22 cellular contexts compared by ENCODE assay signal in the genomic region with DNA sequence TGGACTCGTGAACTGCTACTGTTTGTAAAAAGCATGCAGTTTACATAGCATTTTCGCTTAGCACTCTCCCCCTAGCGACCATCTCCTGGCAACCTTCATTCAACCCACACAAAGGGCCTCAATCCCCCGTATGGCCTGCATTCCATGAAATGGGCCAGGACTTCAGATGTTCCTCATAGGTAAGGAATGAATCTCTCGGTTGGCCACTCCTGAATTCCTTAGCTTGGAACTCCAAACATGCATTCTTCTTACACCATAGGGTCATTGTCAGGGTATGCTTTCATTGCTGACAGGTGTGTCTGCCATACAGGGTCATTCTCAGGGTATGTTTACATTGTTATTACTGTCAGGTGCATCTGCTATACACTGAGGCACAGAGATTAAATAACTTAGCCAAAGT.
DNase-seq lines count a peak whose midpoint lies in the region; ATAC-seq and TF ChIP-seq lines count a peak whose summit lies in the region.
"Had no signal": no experiment of that assay in that cellular context is flagged by ENCODE, and none has a peak within 500 bp of the region (broad histone marks: within the 10 kb centered on the region; RNA-seq: fewer than 3 reads in every experiment).

No MANE protein-coding gene starts in this region.

- H3K4me3 ChIP-seq in mammary epithelial cell (replicated peaks in 1 of 3; ENCODE audit: insufficient read depth in 1 of 3, low read depth in 2 of 3, low read length in 3 of 3), result no peak overlapping the region
- H3K4me3 ChIP-seq: K562 had no signal

- BruUV-seq in mammary epithelial cell (replicated peaks; lab: Mats Ljungman, UMichigan) (no TSS peak), MCF 10A (replicated peaks; lab: Mats Ljungman, UMichigan) (no TSS peak)

- CTCF ChIA-PET in mammary epithelial cell (lab: Charles Lee; ENCODE audit: low non-redundant PET) (interaction anchor here (0.6 kb wide), 1 partner anchor 210 kb away, joined by 4 read pairs; a partner anchor contains a TSS), MCF 10A (lab: Yijun Ruan, JAX) (interaction anchor here (0.6 to 1.3 kb wide), 5 partner anchors 8 to 1199 kb away, joined by 3 read pairs; no protein-coding TSS in a partner anchor), RWPE1 (lab: Yijun Ruan, JAX) (interaction anchor here (0.6 kb wide), 1 partner anchor 864 kb away, joined by 3 read pairs; no protein-coding TSS in a partner anchor)

- peaks cover 30% of the 10 kb centered on the region for H3K4me1 ChIP-seq in mammary epithelial cell (ENCODE audit: insufficient read depth, low read length)

- H3K36me3 ChIP-seq in mammary epithelial cell (ENCODE audit: insufficient read depth, low read length), result no peaks in the 10 kb centered on the region

- no peaks in the 10 kb centered on the region for H3K36me3 Mint-ChIP-seq in MCF 10A (ENCODE audit: insufficient read depth, unreplicated experiment)
- H3K36me3 Mint-ChIP-seq: activated naive CD4-positive, alpha-beta T cell treated with anti-CD3 and anti-CD28 coated beads, Interleukin-2, amount 10 ng/mL, durations not matched to agents 7 days and 5 days; CD4-positive, CD25-positive, alpha-beta regulatory T cell; stimulated activated memory B cell treated with anti-CD40 and anti-IgM and Interleukin-4, amounts not matched to agents 10 μg/mL and 1 μg/mL and 100 μg/mL, for 72 hours had no signal

- in situ Hi-C loops in mammary epithelial cell (cut with MboI; ENCODE audit: low sequenced_read_pairs in 2 of 2), result no loop called here

- no peaks in the 10 kb centered on the region for H3K27me3 ChIP-seq in mammary epithelial cell (ENCODE audit: insufficient read depth, low read length)

- no peaks in the 10 kb centered on the region for H3K79me2 ChIP-seq in mammary epithelial cell (ENCODE audit: insufficient read depth, low read length)

- no peaks in the 10 kb centered on the region for H3K4me1 Mint-ChIP-seq in MCF 10A (ENCODE audit: insufficient read depth, unreplicated experiment)
- H3K4me1 Mint-ChIP-seq: activated CD4-positive, alpha-beta memory T cell treated with anti-CD3 and anti-CD28 coated beads, Interleukin-2, amount 10 ng/mL, durations not matched to agents 7 days and 5 days; activated naive CD4-positive, alpha-beta T cell treated with anti-CD3 and anti-CD28 coated beads, Interleukin-2, amount 10 ng/mL, durations not matched to agents 7 days and 5 days; CD4-positive, CD25-positive, alpha-beta regulatory T cell; stimulated activated memory B cell treated with anti-CD40 and anti-IgM and Interleukin-4, amounts not matched to agents 10 μg/mL and 1 μg/mL and 100 μg/mL, for 72 hours had no signal

- TF ChIP-seq CTCF in mammary epithelial cell (conservative IDR thresholded peaks at IDR 0.05 in 1 of 2, IDR thresholded peaks at IDR 0.05 in 1 of 2; ENCODE audit: extremely low read depth in 1 of 2, insufficient read depth in 1 of 2, low read depth in 1 of 2, low read length in 2 of 2) (no peak), MCF 10A (IDR thresholded peaks at IDR 0.05; ENCODE audit: unreplicated experiment) (no peak), RWPE1 (conservative IDR thresholded peaks at IDR 0.05; ENCODE audit: low read depth) (no peak)

- no peak overlapping the region for H3K27ac Mint-ChIP-seq in MCF 10A (ENCODE audit: low read depth, unreplicated experiment)
- H3K27ac Mint-ChIP-seq: activated CD4-positive, alpha-beta memory T cell treated with anti-CD3 and anti-CD28 coated beads, Interleukin-2, amount 10 ng/mL, durations not matched to agents 7 days and 5 days; activated naive CD4-positive, alpha-beta T cell treated with anti-CD3 and anti-CD28 coated beads, Interleukin-2, amount 10 ng/mL, durations not matched to agents 7 days and 5 days; CD4-positive, CD25-positive, alpha-beta regulatory T cell; stimulated activated memory B cell treated with anti-CD40 and anti-IgM and Interleukin-4, amounts not matched to agents 10 μg/mL and 1 μg/mL and 100 μg/mL, for 72 hours; T-helper 1 cell treated with Interleukin-12 subunit alpha and Interleukin-12 subunit beta and Interleukin-4 antibody, amounts not matched to agents 30 μg/mL and 1 μg/mL, for 36 hours had no signal

- H3K27me3 Mint-ChIP-seq in MCF 10A (ENCODE audit: insufficient read depth, unreplicated experiment), result peaks cover 2% of the 10 kb centered on the region
- H3K27me3 Mint-ChIP-seq: activated CD4-positive, alpha-beta memory T cell treated with anti-CD3 and anti-CD28 coated beads, Interleukin-2, amount 10 ng/mL, durations not matched to agents 7 days and 5 days; activated naive CD4-positive, alpha-beta T cell treated with anti-CD3 and anti-CD28 coated beads, Interleukin-2, amount 10 ng/mL, durations not matched to agents 7 days and 5 days; CD4-positive, CD25-positive, alpha-beta regulatory T cell; stimulated activated memory B cell treated with anti-CD40 and anti-IgM and Interleukin-4, amounts not matched to agents 10 μg/mL and 1 μg/mL and 100 μg/mL, for 72 hours had no signal

- intact Hi-C loops in mammary epithelial cell (cut with micrococcal nuclease) (no loop called here), MCF 10A (cut with micrococcal nuclease) (loop anchor here (5.0 to 10.0 kb wide), 3 partner anchors 94 to 736 kb away; no protein-coding TSS in a partner anchor)

- POLR2A ChIA-PET in MCF 10A (lab: Yijun Ruan, JAX) (no interaction called here), RWPE1 (lab: Yijun Ruan, JAX; ENCODE audit: low non-redundant PET) (no interaction called here)

- no peaks in the 10 kb centered on the region for H3K9me3 Mint-ChIP-seq in MCF 10A (ENCODE audit: unreplicated experiment)
- H3K9me3 Mint-ChIP-seq: activated CD4-positive, alpha-beta memory T cell treated with anti-CD3 and anti-CD28 coated beads, Interleukin-2, amount 10 ng/mL, durations not matched to agents 7 days and 5 days; activated naive CD4-positive, alpha-beta T cell treated with anti-CD3 and anti-CD28 coated beads, Interleukin-2, amount 10 ng/mL, durations not matched to agents 7 days and 5 days; activated T-cell treated with anti-CD3 and anti-CD28 coated beads, Interleukin-2, amount 50 U/mL, for 4 hours; CD4-positive, CD25-positive, alpha-beta regulatory T cell; stimulated activated memory B cell treated with anti-CD40 and anti-IgM and Interleukin-4, amounts not matched to agents 10 μg/mL and 1 μg/mL and 100 μg/mL, for 72 hours; T-helper 1 cell treated with Interleukin-12 subunit alpha and Interleukin-12 subunit beta and Interleukin-4 antibody, amounts not matched to agents 30 μg/mL and 1 μg/mL, for 36 hours had no signal

- DNase-seq in mammary epithelial cell (peak; percentile 67), MCF 10A (ENCODE audit: unreplicated experiment) (no peak), RWPE1 (ENCODE audit: low spot score) (peak; percentile 3), iris pigment epithelial cell (ENCODE audit: low read depth) (peak; percentile 42), NCI-H1436 (lab: John Stamatoyannopoulos, UW) (no peak)
- DNase-seq: ACHN; activated CD4-positive, alpha-beta memory T cell treated with anti-CD3 and anti-CD28 coated beads, Interleukin-2, amount 10 ng/mL, durations not matched to agents 7 days and 5 days; activated naive CD4-positive, alpha-beta T cell treated with anti-CD3 and anti-CD28 coated beads, Interleukin-2, amount 10 ng/mL, durations not matched to agents 7 days and 5 days; activated T-cell treated with anti-CD3 and anti-CD28 coated beads, Interleukin-2, amount 50 U/mL, for 4 hours; CD4-positive, CD25-positive, alpha-beta regulatory T cell; DND-41; GOT3; NCI-H1048; NCI-H2171 treated with DMSO at 0.1 percent for 48 hours had no signal

- H3K4me3 Mint-ChIP-seq in MCF 10A (ENCODE audit: unreplicated experiment), result no peak overlapping the region
- H3K4me3 Mint-ChIP-seq: activated CD4-positive, alpha-beta memory T cell treated with anti-CD3 and anti-CD28 coated beads, Interleukin-2, amount 10 ng/mL, durations not matched to agents 7 days and 5 days; activated naive CD4-positive, alpha-beta T cell treated with anti-CD3 and anti-CD28 coated beads, Interleukin-2, amount 10 ng/mL, durations not matched to agents 7 days and 5 days; activated T-cell treated with anti-CD3 and anti-CD28 coated beads, Interleukin-2, amount 50 U/mL, for 4 hours; CD4-positive, CD25-positive, alpha-beta regulatory T cell; stimulated activated memory B cell treated with anti-CD40 and anti-IgM and Interleukin-4, amounts not matched to agents 10 μg/mL and 1 μg/mL and 100 μg/mL, for 72 hours; T-helper 1 cell treated with Interleukin-12 subunit alpha and Interleukin-12 subunit beta and Interleukin-4 antibody, amounts not matched to agents 30 μg/mL and 1 μg/mL, for 36 hours had no signal

- H4K20me1 ChIP-seq in mammary epithelial cell (ENCODE audit: insufficient read depth, low read length), result no peaks in the 10 kb centered on the region

- dilution Hi-C loops in mammary epithelial cell (cut with HindIII; ENCODE audit: low sequenced_read_pairs), result no loop called here

- 54% methylated on average over 4 of the region's 5 CpGs for WGBS in mammary epithelial cell (ENCODE audit: low coverage, missing lambda C conversion rate)

- peak overlapping the region; percentile 22 for H3K4me2 ChIP-seq in mammary epithelial cell (ENCODE audit: insufficient read depth, low read depth, low read length)

- no peak overlapping the region for H3K9ac ChIP-seq in mammary epithelial cell (ENCODE audit: insufficient read depth, low read length)

- ATAC-seq in GM21381 (IDR thresholded peaks at IDR 0.05; ENCODE audit: unreplicated experiment) (no peak), HG02970 (IDR thresholded peaks at IDR 0.05; ENCODE audit: low FRiP score, unreplicated experiment) (no peak), HG03520 (IDR thresholded peaks at IDR 0.05; ENCODE audit: unreplicated experiment) (no peak)
- ATAC-seq: activated T-cell treated with anti-CD3 and anti-CD28 coated beads, Interleukin-2, amount 50 U/mL, for 4 hours; K562; left lobe of liver; stimulated activated memory B cell treated with anti-CD40 and anti-IgM and Interleukin-4, amounts not matched to agents 10 μg/mL and 1 μg/mL and 100 μg/mL, for 72 hours had no signal

- H3K9me3 ChIP-seq in mammary epithelial cell (replicated peaks; ENCODE audit: insufficient read depth, low read length), result no peaks in the 10 kb centered on the region

- H3K27ac ChIP-seq in mammary epithelial cell (ENCODE audit: insufficient read depth, low read depth, low read length) (peak overlapping the region; percentile 61), RWPE1 (no peak overlapping the region)
- H3K27ac ChIP-seq: VCaP had no signal

- no peak overlapping the region for H2AFZ ChIP-seq in mammary epithelial cell (ENCODE audit: low read depth, low read length)

Comparison
In these comparisons a context has a peak if more than half of its experiments do, and no peak if none do; other contexts are left out.
1. DNase-seq: peak in mammary epithelial cell (single experiment), RWPE1 (single experiment) and iris pigment epithelial cell (single experiment); none in MCF 10A (single experiment) and NCI-H1436 (single experiment).